ENCODE assay signal across 8 cellular contexts in the genomic region with DNA sequence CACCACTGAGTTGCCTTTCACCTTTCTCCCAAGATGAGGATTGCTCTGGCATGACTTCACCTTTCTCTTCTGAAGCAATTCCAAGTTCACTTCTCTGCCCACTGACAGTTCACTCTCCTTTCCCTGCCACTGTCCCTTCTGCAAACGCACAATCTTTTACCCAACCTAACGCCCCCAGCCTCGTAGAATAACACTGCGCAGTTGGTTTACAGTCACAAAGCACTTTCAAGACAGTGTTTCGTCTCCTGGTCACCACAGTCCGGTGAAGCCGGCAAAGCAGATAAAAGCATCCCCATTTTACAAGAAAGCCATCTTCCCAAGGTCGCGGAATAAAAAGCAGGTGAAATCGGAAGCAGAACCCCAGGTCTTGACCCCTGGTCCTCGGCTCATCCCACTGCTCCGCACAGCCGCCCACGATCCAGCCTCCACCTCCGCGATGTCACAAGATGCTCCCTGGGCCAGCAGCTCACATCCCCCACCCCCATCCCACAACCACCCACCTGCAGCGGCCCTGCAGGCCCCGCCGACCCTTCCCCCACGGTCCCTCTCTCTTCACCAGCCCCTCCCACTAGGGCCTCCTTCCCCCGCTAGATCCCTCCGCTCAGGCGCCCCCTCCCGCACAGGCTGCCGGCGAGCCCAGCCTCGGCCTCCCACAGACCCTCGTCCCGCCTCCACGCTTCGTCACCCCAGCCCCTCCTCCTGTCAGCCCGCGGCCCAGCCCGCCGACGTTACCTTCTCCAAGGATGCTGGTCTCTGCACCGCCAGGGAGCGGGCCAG. TPM values are rescaled to one million over a fixed set of nuclear protein-coding genes. Genes with fewer than 3 reads are reported as not detected.
A peak's percentile ranks its signal among the peaks of the same experiment; 100 is the strongest.
DNase-seq lines count a peak whose midpoint lies in the region; ATAC-seq and TF ChIP-seq lines count a peak whose summit lies in the region.

No MANE protein-coding gene starts in this region.

- intact Hi-C loops in stomach (cut with DNase I; ENCODE audit: low total_unique reads) = no loop called here

- peak overlapping the region; percentile 71 for H3K4me3 ChIP-seq in neuron (ENCODE audit: low read length)
- H3K4me3 ChIP-seq in stomach = peak overlapping the region; percentile 71 to 93 (median 76)

- 0 to 2% (median 1%) methylated on average over 29 to 38 of the region's 38 CpGs for WGBS in stomach, 5 donors

- DNase-seq in Daoy (ENCODE audit: low read depth) (peak; percentile 87), SHP77 (lab: John Stamatoyannopoulos, UW) (peak; percentile 75 to 83), foreskin melanocyte (peak; percentile 56), stomach (peak; percentile 78)
- peak; percentile 68 for DNase-seq in activated gamma-delta T cell treated with anti-CD3 and anti-CD28 coated beads, Interleukin-2, amount 50 U/mL, for 16 hours (ENCODE audit: low read depth)

- peak overlapping the region; percentile 49 for H2AFZ ChIP-seq in neuron (ENCODE audit: low read depth, low read length)

- H3K27ac ChIP-seq in KOPT-K1 (ENCODE audit: low read depth, low read length, poor library complexity, severe bottlenecking) (peak overlapping the region; percentile 75), stomach (peak overlapping the region; percentile 88 to 96 (median 94))

- H3K36me3 ChIP-seq in KOPT-K1 (ENCODE audit: insufficient read depth, low read length) (peaks cover 11% of the 10 kb centered on the region; the same call in 1 of the 2 replicates), neuron (ENCODE audit: insufficient read depth, low read length) (peaks cover 2% of the 10 kb centered on the region), stomach (peaks cover 0 to 20% (median 11%) of the 10 kb centered on the region in 4 donors)

- H3K4me1 ChIP-seq in neuron (ENCODE audit: insufficient read depth, low read length) (peaks cover 10% of the 10 kb centered on the region), stomach (peaks cover 28 to 80% (median 52%) of the 10 kb centered on the region in 4 donors)

- no peaks in the 10 kb centered on the region for H3K9me3 ChIP-seq in KOPT-K1 (ENCODE audit: insufficient read depth, low read length, poor library complexity, severe bottlenecking)
- H3K9me3 ChIP-seq in neuron (ENCODE audit: low read length) = no peaks in the 10 kb centered on the region
- no peaks in the 10 kb centered on the region for H3K9me3 ChIP-seq in stomach

- no peak for TF ChIP-seq EP300 in stomach (IDR thresholded peaks at IDR 0.05)

- H3K27me3 ChIP-seq in neuron (ENCODE audit: insufficient read depth, low read length) = no peaks in the 10 kb centered on the region
- H3K27me3 ChIP-seq in stomach = no peaks in the 10 kb centered on the region

- TF ChIP-seq POLR2A in stomach (IDR thresholded peaks at IDR 0.05) = no peak

- ATAC-seq in GM21825 (IDR thresholded peaks at IDR 0.05; ENCODE audit: unreplicated experiment) = peak; percentile 40

- TF ChIP-seq CTCF in stomach (IDR thresholded peaks at IDR 0.05) = no peak

RNA-seq across cellular contexts. Expression of gene PI4KA, which starts 0.6 kb away (rescaled TPM):
- total RNA-seq in Daoy (2014; rRNA removed; shearing (Covaris generic)) = 13.0 and 15.7 TPM in 2 replicates
- 100 to 1,000 TPM in 1 of 5 donors, 10 to 100 TPM in 4; 37.3 to 174 (median 91.9) TPM for total RNA-seq in stomach
- 10 to 100 TPM; 22.7 to 33.0 (median 25.1) TPM for polyA plus RNA-seq in stomach

RNA-seq across cellular contexts. Expression of gene SNAP29, which starts 0.8 kb away (rescaled TPM):
- total RNA-seq in Daoy (2014; rRNA removed; shearing (Covaris generic)) = 5.4 and 6.6 TPM in 2 replicates
- 10 to 100 TPM in 4 of 5 donors, 1 to 10 TPM in 1; 8.8 to 22.8 (median 11.1) TPM for total RNA-seq in stomach
- 10 to 100 TPM; 16.7 to 24.0 (median 17.1) TPM for polyA plus RNA-seq in stomach

RNA-seq across cellular contexts. Expression of gene CRKL, which starts 59.2 kb away (rescaled TPM):
- 32.2 and 33.8 TPM in 2 replicates for total RNA-seq in Daoy (2014; rRNA removed; shearing (Covaris generic))
- total RNA-seq in stomach = 10 to 100 TPM; 17.0 to 60.3 (median 26.3) TPM
- 10 to 100 TPM; 11.6 to 12.5 (median 11.7) TPM for polyA plus RNA-seq in stomach

Comparison
In these comparisons a context has a peak if more than half of its experiments do, and no peak if none do; other contexts are left out.
1. Peak in every context shown above with its lines: DNase-seq, ATAC-seq, H3K4me3 ChIP-seq and H3K27ac ChIP-seq.